In the genomic region with DNA sequence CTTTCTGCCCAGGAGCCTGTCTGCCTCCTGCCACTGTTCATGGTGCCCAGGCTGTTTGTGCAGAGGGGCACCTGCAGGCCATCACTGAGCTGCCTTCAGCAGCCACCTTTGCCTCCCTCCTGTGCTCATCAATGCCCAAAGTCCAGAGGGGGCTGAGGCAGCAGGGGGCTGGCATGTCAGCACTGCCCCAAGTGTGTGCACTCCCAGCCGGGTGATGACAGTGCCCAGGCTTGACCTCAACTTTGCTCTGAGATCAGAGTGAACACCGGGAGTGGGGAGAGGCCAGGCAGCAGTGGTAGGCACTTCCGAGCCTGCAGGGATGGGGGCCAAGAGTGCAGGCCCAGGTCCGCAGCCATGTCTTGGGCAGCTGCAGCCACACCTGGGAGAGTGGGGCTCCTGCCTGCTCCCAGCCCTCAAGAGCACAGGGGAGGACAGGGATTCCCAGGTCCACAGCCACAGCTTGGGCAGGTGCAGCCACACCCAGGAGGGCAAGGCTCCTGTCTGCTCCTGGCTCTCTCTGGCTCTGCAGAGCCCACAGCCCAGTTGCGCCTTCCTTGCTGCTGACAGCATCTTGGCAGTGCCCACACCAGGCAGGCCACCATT, we compare ENCODE assay signal across 41 cellular contexts. TPM values are rescaled to one million over a fixed set of nuclear protein-coding genes. Genes with fewer than 3 reads are reported as not detected.
"Had no signal": no experiment of that assay in that cellular context is flagged by ENCODE, and none has a peak within 500 bp of the region (broad histone marks: within the 10 kb centered on the region; RNA-seq: fewer than 3 reads in every experiment).

No MANE protein-coding gene starts in this region.

- H3K9me3 Mint-ChIP-seq: activated CD4-positive, alpha-beta memory T cell treated with anti-CD3 and anti-CD28 coated beads for 36 hours; activated CD4-positive, alpha-beta T cell treated with anti-CD3 and anti-CD28 coated beads, Interleukin-2, amount 10 ng/mL, durations not matched to agents 24 days and 14 days; activated naive CD4-positive, alpha-beta T cell treated with anti-CD3 and anti-CD28 coated beads for 36 hours; activated naive CD4-positive, alpha-beta T cell treated with anti-CD3 and anti-CD28 coated beads, Interleukin-2, amount 50 U/mL, for 24 hours; activated naive CD8-positive, alpha-beta T cell treated with anti-CD3 and anti-CD28 coated beads for 36 hours; activated naive CD8-positive, alpha-beta T cell treated with anti-CD3 and anti-CD28 coated beads, Interleukin-2, amount 50 U/mL, for 24 hours; activated T-helper 1 cell treated with anti-CD3 and anti-CD28 coated beads, Interleukin-12 subunit alpha, Interleukin-12 subunit beta, Interleukin-2, Interleukin-4 antibody, amounts not matched to agents 30 ng/mL and 10 ng/mL and 1 ng/mL, durations not matched to agents 14 hours and 24 hours and 36 hours; activated T-helper 2 cell treated with anti-CD3 and anti-CD28 coated beads, Interferon-gamma antibody, Interleukin-2, Interleukin-4, amounts not matched to agents 10 μg/mL and 5 μg/mL and 100 μg/mL, durations not matched to agents 14 hours and 24 hours and 36 hours; central memory CD8-positive, alpha-beta T cell; dendritic cell treated with granulocyte-macrophage colony-stimulating factor and Interleukin-4, amounts not matched to agents 40 ng/mL and 50 ng/mL, for 4 days; effector memory CD8-positive, alpha-beta T cell had no signal

- H3K4me1 ChIP-seq: adrenal gland, ascending aorta, breast epithelium, esophagus squamous epithelium, gastroesophageal sphincter, heart right ventricle had no signal

- H3K4me3 Mint-ChIP-seq: activated CD4-positive, alpha-beta memory T cell treated with anti-CD3 and anti-CD28 coated beads for 36 hours; activated CD4-positive, alpha-beta T cell treated with anti-CD3 and anti-CD28 coated beads for 36 hours; activated CD4-positive, alpha-beta T cell treated with anti-CD3 and anti-CD28 coated beads, Interleukin-2, amount 10 ng/mL, durations not matched to agents 24 days and 14 days; activated CD8-positive, alpha-beta memory T cell treated with anti-CD3 and anti-CD28 coated beads, Interleukin-2, amount 10 ng/mL, durations not matched to agents 7 days and 5 days; activated CD8-positive, alpha-beta T cell treated with anti-CD3 and anti-CD28 coated beads, Interleukin-2, amount 10 ng/mL, durations not matched to agents 7 days and 5 days; activated naive CD4-positive, alpha-beta T cell treated with anti-CD3 and anti-CD28 coated beads for 36 hours; activated naive CD4-positive, alpha-beta T cell treated with anti-CD3 and anti-CD28 coated beads, Interleukin-2, amount 50 U/mL, for 24 hours; activated naive CD8-positive, alpha-beta T cell treated with anti-CD3 and anti-CD28 coated beads for 36 hours; activated naive CD8-positive, alpha-beta T cell treated with anti-CD3 and anti-CD28 coated beads, Interleukin-2, amount 50 U/mL, for 24 hours; activated T-helper 1 cell treated with anti-CD3 and anti-CD28 coated beads, Interleukin-12 subunit alpha, Interleukin-12 subunit beta, Interleukin-2, Interleukin-4 antibody, amounts not matched to agents 30 ng/mL and 10 ng/mL and 1 ng/mL, durations not matched to agents 14 hours and 24 hours and 36 hours; brain; central memory CD8-positive, alpha-beta T cell; dendritic cell treated with granulocyte-macrophage colony-stimulating factor and Interleukin-4, amounts not matched to agents 40 ng/mL and 50 ng/mL, for 4 days; effector memory CD8-positive, alpha-beta T cell had no signal

- H3K27me3 ChIP-seq: adrenal gland, ascending aorta, breast epithelium, dorsolateral prefrontal cortex, esophagus squamous epithelium, gastroesophageal sphincter had no signal

- FAIRE-seq: endothelial cell of umbilical vein had no signal

- H3K4me3 ChIP-seq: adrenal gland, ascending aorta, breast epithelium, coronary artery, dorsolateral prefrontal cortex, esophagus squamous epithelium, gastroesophageal sphincter, heart right ventricle had no signal

- DNase-seq: activated CD4-positive, alpha-beta memory T cell treated with anti-CD3 and anti-CD28 coated beads for 36 hours; activated CD4-positive, alpha-beta T cell treated with anti-CD3 and anti-CD28 coated beads for 36 hours; activated CD4-positive, alpha-beta T cell treated with anti-CD3 and anti-CD28 coated beads, Interleukin-2, amount 10 ng/mL, durations not matched to agents 24 days and 14 days; activated CD4-positive, CD25-positive, alpha-beta regulatory T cell; activated CD4-positive, CD25-positive, alpha-beta regulatory T cell treated with anti-CD3 and anti-CD28 coated beads, Interleukin-2, amount 50 U/mL, for 72 hours; activated CD8-positive, alpha-beta memory T cell treated with anti-CD3 and anti-CD28 coated beads, Interleukin-2, amount 10 ng/mL, durations not matched to agents 7 days and 5 days; activated CD8-positive, alpha-beta memory T cell treated with anti-CD3 and anti-CD28 coated beads, Interleukin-2, amount 50 U/mL, for 4 hours; activated CD8-positive, alpha-beta T cell treated with anti-CD3 and anti-CD28 coated beads, Interleukin-2, amount 10 ng/mL, durations not matched to agents 7 days and 5 days; activated effector memory CD4-positive, alpha-beta T cell treated with anti-CD3 and anti-CD28 coated beads, Interleukin-2, amount 50 U/mL, for 16 hours; activated naive CD4-positive, alpha-beta T cell treated with anti-CD3 and anti-CD28 coated beads for 36 hours; activated naive CD8-positive, alpha-beta T cell treated with anti-CD3 and anti-CD28 coated beads for 36 hours; activated naive CD8-positive, alpha-beta T cell treated with anti-CD3 and anti-CD28 coated beads, Interleukin-2, amount 50 U/mL, for 24 hours; activated T-cell treated with anti-CD3 and anti-CD28 coated beads, Interleukin-2, amount 50 U/mL, for 1 hour; activated T-cell treated with anti-CD3 and anti-CD28 coated beads, Interleukin-2, amount 50 U/mL, for 48 hours; adrenal gland; dorsolateral prefrontal cortex; effector memory CD8-positive, alpha-beta T cell; esophagus squamous epithelium; foreskin melanocyte; heart right ventricle; T-helper 2 cell had no signal

- H3K36me3 Mint-ChIP-seq: activated CD4-positive, alpha-beta memory T cell treated with anti-CD3 and anti-CD28 coated beads for 36 hours; activated CD8-positive, alpha-beta memory T cell treated with anti-CD3 and anti-CD28 coated beads, Interleukin-2, amount 10 ng/mL, durations not matched to agents 7 days and 5 days; activated naive CD4-positive, alpha-beta T cell treated with anti-CD3 and anti-CD28 coated beads, Interleukin-2, amount 50 U/mL, for 24 hours; activated naive CD8-positive, alpha-beta T cell treated with anti-CD3 and anti-CD28 coated beads for 36 hours; brain had no signal

- H3K36me3 ChIP-seq: adrenal gland, ascending aorta, breast epithelium, esophagus squamous epithelium, gastroesophageal sphincter, heart right ventricle had no signal

- H3K27ac ChIP-seq: adrenal gland, ascending aorta, breast epithelium, coronary artery, dorsolateral prefrontal cortex, epithelial cell of prostate, esophagus squamous epithelium, gastroesophageal sphincter, heart right ventricle had no signal

- H3K27ac Mint-ChIP-seq: activated CD4-positive, alpha-beta memory T cell treated with anti-CD3 and anti-CD28 coated beads for 36 hours; activated CD4-positive, alpha-beta T cell treated with anti-CD3 and anti-CD28 coated beads for 36 hours; activated CD4-positive, alpha-beta T cell treated with anti-CD3 and anti-CD28 coated beads, Interleukin-2, amount 10 ng/mL, durations not matched to agents 24 days and 14 days; activated CD8-positive, alpha-beta memory T cell treated with anti-CD3 and anti-CD28 coated beads, Interleukin-2, amount 10 ng/mL, durations not matched to agents 7 days and 5 days; activated CD8-positive, alpha-beta T cell treated with anti-CD3 and anti-CD28 coated beads, Interleukin-2, amount 10 ng/mL, durations not matched to agents 7 days and 5 days; activated naive CD4-positive, alpha-beta T cell treated with anti-CD3 and anti-CD28 coated beads for 36 hours; activated naive CD4-positive, alpha-beta T cell treated with anti-CD3 and anti-CD28 coated beads, Interleukin-2, amount 50 U/mL, for 24 hours; activated naive CD8-positive, alpha-beta T cell treated with anti-CD3 and anti-CD28 coated beads for 36 hours; activated naive CD8-positive, alpha-beta T cell treated with anti-CD3 and anti-CD28 coated beads, Interleukin-2, amount 50 U/mL, for 24 hours; activated T-helper 1 cell treated with anti-CD3 and anti-CD28 coated beads, Interleukin-12 subunit alpha, Interleukin-12 subunit beta, Interleukin-2, Interleukin-4 antibody, amounts not matched to agents 30 ng/mL and 10 ng/mL and 1 ng/mL, durations not matched to agents 14 hours and 24 hours and 36 hours; activated T-helper 2 cell treated with anti-CD3 and anti-CD28 coated beads, Interferon-gamma antibody, Interleukin-2, Interleukin-4, amounts not matched to agents 10 μg/mL and 5 μg/mL and 100 μg/mL, durations not matched to agents 14 hours and 24 hours and 36 hours; brain; dendritic cell treated with granulocyte-macrophage colony-stimulating factor and Interleukin-4, amounts not matched to agents 40 ng/mL and 50 ng/mL, for 4 days; effector memory CD8-positive, alpha-beta T cell had no signal

- H3K27me3 Mint-ChIP-seq: activated naive CD8-positive, alpha-beta T cell treated with anti-CD3 and anti-CD28 coated beads for 36 hours had no signal

- H3K9me3 ChIP-seq: adrenal gland, esophagus squamous epithelium had no signal

- ATAC-seq: activated CD4-positive, alpha-beta T cell treated with anti-CD3 and anti-CD28 coated beads for 36 hours; activated CD8-positive, alpha-beta memory T cell treated with anti-CD3 and anti-CD28 coated beads, Interleukin-2, amount 10 ng/mL, durations not matched to agents 7 days and 5 days; activated CD8-positive, alpha-beta T cell treated with anti-CD3 and anti-CD28 coated beads, Interleukin-2, amount 10 ng/mL, durations not matched to agents 7 days and 5 days; activated naive CD8-positive, alpha-beta T cell treated with anti-CD3 and anti-CD28 coated beads, Interleukin-2, amount 50 U/mL, for 24 hours; effector memory CD8-positive, alpha-beta T cell; gastroesophageal sphincter had no signal

- H3K4me1 Mint-ChIP-seq: activated CD4-positive, alpha-beta T cell treated with anti-CD3 and anti-CD28 coated beads for 36 hours; activated CD4-positive, alpha-beta T cell treated with anti-CD3 and anti-CD28 coated beads, Interleukin-2, amount 10 ng/mL, durations not matched to agents 24 days and 14 days; activated CD8-positive, alpha-beta memory T cell treated with anti-CD3 and anti-CD28 coated beads, Interleukin-2, amount 10 ng/mL, durations not matched to agents 7 days and 5 days; activated naive CD4-positive, alpha-beta T cell treated with anti-CD3 and anti-CD28 coated beads, Interleukin-2, amount 50 U/mL, for 24 hours; activated naive CD8-positive, alpha-beta T cell treated with anti-CD3 and anti-CD28 coated beads for 36 hours; activated naive CD8-positive, alpha-beta T cell treated with anti-CD3 and anti-CD28 coated beads, Interleukin-2, amount 50 U/mL, for 24 hours; brain; central memory CD8-positive, alpha-beta T cell had no signal

RNA-seq across cellular contexts. Expression of gene SAA4, which starts 15.2 kb away (rescaled TPM):
- total RNA-seq: activated CD4-positive, alpha-beta memory T cell treated with anti-CD3 and anti-CD28 coated beads for 36 hours; activated CD4-positive, alpha-beta T cell treated with anti-CD3 and anti-CD28 coated beads for 36 hours; activated CD4-positive, alpha-beta T cell treated with anti-CD3 and anti-CD28 coated beads, Interleukin-2, amount 10 ng/mL, durations not matched to agents 24 days and 14 days; activated CD8-positive, alpha-beta memory T cell treated with anti-CD3 and anti-CD28 coated beads for 36 hours; activated CD8-positive, alpha-beta memory T cell treated with anti-CD3 and anti-CD28 coated beads, Interleukin-2, amount 10 ng/mL, durations not matched to agents 7 days and 5 days; activated CD8-positive, alpha-beta T cell treated with anti-CD3 and anti-CD28 coated beads, Interleukin-2, amount 10 ng/mL, durations not matched to agents 7 days and 5 days; activated naive CD4-positive, alpha-beta T cell treated with anti-CD3 and anti-CD28 coated beads for 36 hours; activated naive CD8-positive, alpha-beta T cell treated with anti-CD3 and anti-CD28 coated beads for 36 hours; activated T-helper 1 cell treated with anti-CD3 and anti-CD28 coated beads, Interleukin-12 subunit alpha, Interleukin-12 subunit beta, Interleukin-2, Interleukin-4 antibody, amounts not matched to agents 30 ng/mL and 10 ng/mL and 1 ng/mL, durations not matched to agents 14 hours and 24 hours and 36 hours; activated T-helper 2 cell treated with anti-CD3 and anti-CD28 coated beads, Interferon-gamma antibody, Interleukin-2, Interleukin-4, amounts not matched to agents 10 μg/mL and 5 μg/mL and 100 μg/mL, durations not matched to agents 14 hours and 24 hours and 36 hours; ascending aorta; cardiac septum; cerebellum; endothelial cell of umbilical vein; fibroblast of lung; fibroblast of villous mesenchyme; glomerular endothelial cell; heart right ventricle; T-helper 1 cell treated with Interleukin-12 subunit alpha and Interleukin-12 subunit beta and Interleukin-4 antibody, amounts not matched to agents 30 ng/mL and 1 ng/mL, for 36 hours had no signal
- polyA plus RNA-seq: endothelial cell of umbilical vein, esophagus, fibroblast of lung, heart right ventricle had no signal

RNA-seq across cellular contexts. Expression of gene SAA2, which starts 27.1 kb away (rescaled TPM):
- total RNA-seq: activated CD4-positive, alpha-beta memory T cell treated with anti-CD3 and anti-CD28 coated beads for 36 hours; activated CD4-positive, alpha-beta T cell treated with anti-CD3 and anti-CD28 coated beads for 36 hours; activated CD4-positive, alpha-beta T cell treated with anti-CD3 and anti-CD28 coated beads, Interleukin-2, amount 10 ng/mL, durations not matched to agents 24 days and 14 days; activated CD8-positive, alpha-beta memory T cell treated with anti-CD3 and anti-CD28 coated beads for 36 hours; activated CD8-positive, alpha-beta memory T cell treated with anti-CD3 and anti-CD28 coated beads, Interleukin-2, amount 10 ng/mL, durations not matched to agents 7 days and 5 days; activated CD8-positive, alpha-beta T cell treated with anti-CD3 and anti-CD28 coated beads, Interleukin-2, amount 10 ng/mL, durations not matched to agents 7 days and 5 days; activated naive CD4-positive, alpha-beta T cell treated with anti-CD3 and anti-CD28 coated beads for 36 hours; activated naive CD8-positive, alpha-beta T cell treated with anti-CD3 and anti-CD28 coated beads for 36 hours; activated T-helper 1 cell treated with anti-CD3 and anti-CD28 coated beads, Interleukin-12 subunit alpha, Interleukin-12 subunit beta, Interleukin-2, Interleukin-4 antibody, amounts not matched to agents 30 ng/mL and 10 ng/mL and 1 ng/mL, durations not matched to agents 14 hours and 24 hours and 36 hours; activated T-helper 2 cell treated with anti-CD3 and anti-CD28 coated beads, Interferon-gamma antibody, Interleukin-2, Interleukin-4, amounts not matched to agents 10 μg/mL and 5 μg/mL and 100 μg/mL, durations not matched to agents 14 hours and 24 hours and 36 hours; cerebellum; endothelial cell of umbilical vein; fibroblast of lung; glomerular endothelial cell; T-helper 1 cell treated with Interleukin-12 subunit alpha and Interleukin-12 subunit beta and Interleukin-4 antibody, amounts not matched to agents 30 ng/mL and 1 ng/mL, for 36 hours had no signal
- polyA plus RNA-seq: endothelial cell of umbilical vein, fibroblast of lung had no signal

RNA-seq across cellular contexts. Expression of gene SAA1, which starts 44.7 kb away (rescaled TPM):
- total RNA-seq: activated CD4-positive, alpha-beta memory T cell treated with anti-CD3 and anti-CD28 coated beads for 36 hours; activated CD4-positive, alpha-beta T cell treated with anti-CD3 and anti-CD28 coated beads for 36 hours; activated CD4-positive, alpha-beta T cell treated with anti-CD3 and anti-CD28 coated beads, Interleukin-2, amount 10 ng/mL, durations not matched to agents 24 days and 14 days; activated CD8-positive, alpha-beta memory T cell treated with anti-CD3 and anti-CD28 coated beads for 36 hours; activated CD8-positive, alpha-beta memory T cell treated with anti-CD3 and anti-CD28 coated beads, Interleukin-2, amount 10 ng/mL, durations not matched to agents 7 days and 5 days; activated CD8-positive, alpha-beta T cell treated with anti-CD3 and anti-CD28 coated beads, Interleukin-2, amount 10 ng/mL, durations not matched to agents 7 days and 5 days; activated naive CD4-positive, alpha-beta T cell treated with anti-CD3 and anti-CD28 coated beads for 36 hours; activated naive CD8-positive, alpha-beta T cell treated with anti-CD3 and anti-CD28 coated beads for 36 hours; activated T-helper 1 cell treated with anti-CD3 and anti-CD28 coated beads, Interleukin-12 subunit alpha, Interleukin-12 subunit beta, Interleukin-2, Interleukin-4 antibody, amounts not matched to agents 30 ng/mL and 10 ng/mL and 1 ng/mL, durations not matched to agents 14 hours and 24 hours and 36 hours; activated T-helper 2 cell treated with anti-CD3 and anti-CD28 coated beads, Interferon-gamma antibody, Interleukin-2, Interleukin-4, amounts not matched to agents 10 μg/mL and 5 μg/mL and 100 μg/mL, durations not matched to agents 14 hours and 24 hours and 36 hours; cerebellum; endothelial cell of umbilical vein; fibroblast of lung; glomerular endothelial cell; T-helper 1 cell treated with Interleukin-12 subunit alpha and Interleukin-12 subunit beta and Interleukin-4 antibody, amounts not matched to agents 30 ng/mL and 1 ng/mL, for 36 hours had no signal
- polyA plus RNA-seq: endothelial cell of umbilical vein, fibroblast of lung had no signal

RNA-seq across cellular contexts. Expression of gene MRGPRX4, which starts 48.7 kb away (rescaled TPM):
- total RNA-seq: activated CD4-positive, alpha-beta memory T cell treated with anti-CD3 and anti-CD28 coated beads for 36 hours; activated CD4-positive, alpha-beta T cell treated with anti-CD3 and anti-CD28 coated beads for 36 hours; activated CD4-positive, alpha-beta T cell treated with anti-CD3 and anti-CD28 coated beads, Interleukin-2, amount 10 ng/mL, durations not matched to agents 24 days and 14 days; activated CD8-positive, alpha-beta memory T cell treated with anti-CD3 and anti-CD28 coated beads for 36 hours; activated CD8-positive, alpha-beta memory T cell treated with anti-CD3 and anti-CD28 coated beads, Interleukin-2, amount 10 ng/mL, durations not matched to agents 7 days and 5 days; activated CD8-positive, alpha-beta T cell treated with anti-CD3 and anti-CD28 coated beads, Interleukin-2, amount 10 ng/mL, durations not matched to agents 7 days and 5 days; activated naive CD4-positive, alpha-beta T cell treated with anti-CD3 and anti-CD28 coated beads for 36 hours; activated naive CD8-positive, alpha-beta T cell treated with anti-CD3 and anti-CD28 coated beads for 36 hours; activated T-helper 1 cell treated with anti-CD3 and anti-CD28 coated beads, Interleukin-12 subunit alpha, Interleukin-12 subunit beta, Interleukin-2, Interleukin-4 antibody, amounts not matched to agents 30 ng/mL and 10 ng/mL and 1 ng/mL, durations not matched to agents 14 hours and 24 hours and 36 hours; activated T-helper 2 cell treated with anti-CD3 and anti-CD28 coated beads, Interferon-gamma antibody, Interleukin-2, Interleukin-4, amounts not matched to agents 10 μg/mL and 5 μg/mL and 100 μg/mL, durations not matched to agents 14 hours and 24 hours and 36 hours; adrenal gland; ascending aorta; breast epithelium; cardiac septum; cerebellum; dorsolateral prefrontal cortex; endothelial cell of umbilical vein; esophagus squamous epithelium; fibroblast of lung; fibroblast of villous mesenchyme; gastroesophageal sphincter; glomerular endothelial cell; heart right ventricle; T-helper 1 cell treated with Interleukin-12 subunit alpha and Interleukin-12 subunit beta and Interleukin-4 antibody, amounts not matched to agents 30 ng/mL and 1 ng/mL, for 36 hours had no signal
- polyA plus RNA-seq: adrenal gland, endothelial cell of umbilical vein, esophagus, fibroblast of lung, heart right ventricle had no signal
